Comparison of ENCODE assay signal across 8 cellular contexts in genomic region chr19:3178377-3178972, GRCh38. TPM values are rescaled to one million over a fixed set of nuclear protein-coding genes. Genes with fewer than 3 reads are reported as not detected.
DNase-seq lines count a peak whose midpoint lies in the region; ATAC-seq lines count a peak whose summit lies in the region.

Gene S1PR4, plus strand, starts transcription at chr19:3178769. Its CDS starts 24 bp downstream, at chr19:3178793.

- H3K27me3 ChIP-seq in subcutaneous abdominal adipose tissue (ENCODE audit: control insufficient read depth in 5 of 5, insufficient read depth in 4 of 5, low read length in 5 of 5): peaks cover 0 to 6% (median 2%) of the 10 kb centered on the region in 5 donors

- peak within 1 kb of the TSS; percentile 97 for H3K4me3 Mint-ChIP-seq in activated CD8-positive, alpha-beta memory T cell treated with anti-CD3 and anti-CD28 coated beads, Interleukin-2, amount 10 ng/mL, durations not matched to agents 7 days and 5 days

- no peaks in the 10 kb centered on the region for H3K36me3 ChIP-seq in subcutaneous abdominal adipose tissue (ENCODE audit: control insufficient read depth in 5 of 5, insufficient read depth in 5 of 5, low read length in 5 of 5)

- H3K4me1 Mint-ChIP-seq in activated CD8-positive, alpha-beta memory T cell treated with anti-CD3 and anti-CD28 coated beads, Interleukin-2, amount 10 ng/mL, durations not matched to agents 7 days and 5 days: peaks cover 30% of the 10 kb centered on the region

- DNase-seq in GDM1 (lab: John Stamatoyannopoulos, UW) (peak; percentile 55), islet precursor cell (peak; percentile 52), cerebellum (ENCODE audit: low spot score) (no peak), DMS79 (lab: John Stamatoyannopoulos, UW) (no peak), NCI-H1930 (lab: John Stamatoyannopoulos, UW) (no peak)
- peak; percentile 90 for DNase-seq in activated CD8-positive, alpha-beta memory T cell treated with anti-CD3 and anti-CD28 coated beads, Interleukin-2, amount 10 ng/mL, durations not matched to agents 7 days and 5 days

- H3K4me1 ChIP-seq in subcutaneous abdominal adipose tissue (ENCODE audit: control insufficient read depth in 5 of 5, insufficient read depth in 5 of 5, low read length in 5 of 5): peaks cover 0 to 45% (median 24%) of the 10 kb centered on the region in 5 donors

- H3K36me3 Mint-ChIP-seq in activated CD8-positive, alpha-beta memory T cell treated with anti-CD3 and anti-CD28 coated beads, Interleukin-2, amount 10 ng/mL, durations not matched to agents 7 days and 5 days: peaks cover 40% of the 10 kb centered on the region

- H3K4me3 ChIP-seq in subcutaneous abdominal adipose tissue (ENCODE audit: low read depth in 1 of 5, low read length in 5 of 5): peak within 1 kb of the TSS in 3 of 5 donors; percentile 9 to 49 (median 45)

- no peaks in the 10 kb centered on the region for H3K27me3 Mint-ChIP-seq in activated CD8-positive, alpha-beta memory T cell treated with anti-CD3 and anti-CD28 coated beads, Interleukin-2, amount 10 ng/mL, durations not matched to agents 7 days and 5 days

- H3K9ac ChIP-seq in subcutaneous abdominal adipose tissue (ENCODE audit: low read length in 5 of 5): peak within 1 kb of the TSS in 3 of 5 donors; percentile 35 to 58 (median 41)

- no peaks in the 10 kb centered on the region for H3K9me3 ChIP-seq in subcutaneous abdominal adipose tissue (ENCODE audit: control insufficient read depth in 5 of 5, low read length in 5 of 5)

- peak; percentile 35 for ATAC-seq in HG03521 (IDR thresholded peaks at IDR 0.05; ENCODE audit: unreplicated experiment)
- ATAC-seq in activated CD8-positive, alpha-beta memory T cell treated with anti-CD3 and anti-CD28 coated beads, Interleukin-2, amount 10 ng/mL, durations not matched to agents 7 days and 5 days: peak; percentile 81

- H3K27ac Mint-ChIP-seq in activated CD8-positive, alpha-beta memory T cell treated with anti-CD3 and anti-CD28 coated beads, Interleukin-2, amount 10 ng/mL, durations not matched to agents 7 days and 5 days: peak within 1 kb of the TSS; percentile 91

- no peaks in the 10 kb centered on the region for H3K9me3 Mint-ChIP-seq in activated CD8-positive, alpha-beta memory T cell treated with anti-CD3 and anti-CD28 coated beads, Interleukin-2, amount 10 ng/mL, durations not matched to agents 7 days and 5 days (ENCODE audit: low read depth)

- no peak within 1 kb of the TSS for H3K27ac ChIP-seq in subcutaneous abdominal adipose tissue (ENCODE audit: low read depth, low read length)

- CTCF ChIA-PET in activated CD8-positive, alpha-beta memory T cell treated with anti-CD3 and anti-CD28 coated beads, Interleukin-2, amount 10 ng/mL, durations not matched to agents 7 days and 5 days (lab: Charles Lee): interaction anchor here (1.3 kb wide), 1 partner anchor 32 kb away, joined by 3 read pairs; no protein-coding TSS in a partner anchor

RNA-seq across cellular contexts. Expression of gene S1PR4, which starts in this region (rescaled TPM):
- 100 to 1,000 TPM; 122 to 155 TPM for total RNA-seq in activated CD8-positive, alpha-beta memory T cell treated with anti-CD3 and anti-CD28 coated beads, Interleukin-2, amount 10 ng/mL, durations not matched to agents 7 days and 5 days
- not detected for total RNA-seq in cerebellum

Comparison
In these comparisons a context has a peak if more than half of its experiments do, and no peak if none do; other contexts are left out.
1. RNA of gene S1PR4 (total RNA-seq): 122 to 155 TPM in activated CD8-positive, alpha-beta memory T cell treated with anti-CD3 and anti-CD28 coated beads, Interleukin-2, amount 10 ng/mL, durations not matched to agents 7 days and 5 days; not detected in cerebellum (single experiment); every median in the first group is over 100 times any median in the second.
2. DNase-seq: peak in GDM1 (single experiment), activated CD8-positive, alpha-beta memory T cell treated with anti-CD3 and anti-CD28 coated beads, Interleukin-2, amount 10 ng/mL, durations not matched to agents 7 days and 5 days (single experiment) and islet precursor cell (single experiment); none in cerebellum (single experiment), DMS79 (single experiment) and NCI-H1930 (0 of 2).